1 cellular context compared by ENCODE assay signal in the genomic region with DNA sequence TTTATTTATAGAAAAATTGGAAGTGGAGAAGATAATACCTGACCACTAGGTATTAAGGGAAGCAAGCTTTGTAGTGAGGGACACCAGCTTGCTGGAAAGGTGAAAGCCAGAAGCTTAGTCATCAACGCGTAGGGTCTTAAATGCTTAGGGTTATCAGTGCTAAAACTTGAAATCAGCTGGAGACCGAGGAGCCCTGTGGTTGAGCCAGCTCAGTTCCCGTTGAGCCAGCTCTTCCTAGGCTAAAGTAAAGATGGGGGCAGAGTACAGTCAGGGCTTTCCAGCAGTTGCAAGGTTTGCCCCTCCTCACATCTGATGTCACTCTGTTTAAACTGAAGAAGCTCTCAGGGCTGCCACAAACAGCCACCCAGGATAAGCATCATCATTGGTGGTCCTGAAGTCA.
TF ChIP-seq lines count a peak whose summit lies in the region.

No MANE protein-coding gene starts in this region.

TF ChIP-seq in GM23338, 12 proteins besides CTCF, POLR2A, EP300 and RAD21 (continued from another document):
- TF ChIP-seq, protein P1, sequence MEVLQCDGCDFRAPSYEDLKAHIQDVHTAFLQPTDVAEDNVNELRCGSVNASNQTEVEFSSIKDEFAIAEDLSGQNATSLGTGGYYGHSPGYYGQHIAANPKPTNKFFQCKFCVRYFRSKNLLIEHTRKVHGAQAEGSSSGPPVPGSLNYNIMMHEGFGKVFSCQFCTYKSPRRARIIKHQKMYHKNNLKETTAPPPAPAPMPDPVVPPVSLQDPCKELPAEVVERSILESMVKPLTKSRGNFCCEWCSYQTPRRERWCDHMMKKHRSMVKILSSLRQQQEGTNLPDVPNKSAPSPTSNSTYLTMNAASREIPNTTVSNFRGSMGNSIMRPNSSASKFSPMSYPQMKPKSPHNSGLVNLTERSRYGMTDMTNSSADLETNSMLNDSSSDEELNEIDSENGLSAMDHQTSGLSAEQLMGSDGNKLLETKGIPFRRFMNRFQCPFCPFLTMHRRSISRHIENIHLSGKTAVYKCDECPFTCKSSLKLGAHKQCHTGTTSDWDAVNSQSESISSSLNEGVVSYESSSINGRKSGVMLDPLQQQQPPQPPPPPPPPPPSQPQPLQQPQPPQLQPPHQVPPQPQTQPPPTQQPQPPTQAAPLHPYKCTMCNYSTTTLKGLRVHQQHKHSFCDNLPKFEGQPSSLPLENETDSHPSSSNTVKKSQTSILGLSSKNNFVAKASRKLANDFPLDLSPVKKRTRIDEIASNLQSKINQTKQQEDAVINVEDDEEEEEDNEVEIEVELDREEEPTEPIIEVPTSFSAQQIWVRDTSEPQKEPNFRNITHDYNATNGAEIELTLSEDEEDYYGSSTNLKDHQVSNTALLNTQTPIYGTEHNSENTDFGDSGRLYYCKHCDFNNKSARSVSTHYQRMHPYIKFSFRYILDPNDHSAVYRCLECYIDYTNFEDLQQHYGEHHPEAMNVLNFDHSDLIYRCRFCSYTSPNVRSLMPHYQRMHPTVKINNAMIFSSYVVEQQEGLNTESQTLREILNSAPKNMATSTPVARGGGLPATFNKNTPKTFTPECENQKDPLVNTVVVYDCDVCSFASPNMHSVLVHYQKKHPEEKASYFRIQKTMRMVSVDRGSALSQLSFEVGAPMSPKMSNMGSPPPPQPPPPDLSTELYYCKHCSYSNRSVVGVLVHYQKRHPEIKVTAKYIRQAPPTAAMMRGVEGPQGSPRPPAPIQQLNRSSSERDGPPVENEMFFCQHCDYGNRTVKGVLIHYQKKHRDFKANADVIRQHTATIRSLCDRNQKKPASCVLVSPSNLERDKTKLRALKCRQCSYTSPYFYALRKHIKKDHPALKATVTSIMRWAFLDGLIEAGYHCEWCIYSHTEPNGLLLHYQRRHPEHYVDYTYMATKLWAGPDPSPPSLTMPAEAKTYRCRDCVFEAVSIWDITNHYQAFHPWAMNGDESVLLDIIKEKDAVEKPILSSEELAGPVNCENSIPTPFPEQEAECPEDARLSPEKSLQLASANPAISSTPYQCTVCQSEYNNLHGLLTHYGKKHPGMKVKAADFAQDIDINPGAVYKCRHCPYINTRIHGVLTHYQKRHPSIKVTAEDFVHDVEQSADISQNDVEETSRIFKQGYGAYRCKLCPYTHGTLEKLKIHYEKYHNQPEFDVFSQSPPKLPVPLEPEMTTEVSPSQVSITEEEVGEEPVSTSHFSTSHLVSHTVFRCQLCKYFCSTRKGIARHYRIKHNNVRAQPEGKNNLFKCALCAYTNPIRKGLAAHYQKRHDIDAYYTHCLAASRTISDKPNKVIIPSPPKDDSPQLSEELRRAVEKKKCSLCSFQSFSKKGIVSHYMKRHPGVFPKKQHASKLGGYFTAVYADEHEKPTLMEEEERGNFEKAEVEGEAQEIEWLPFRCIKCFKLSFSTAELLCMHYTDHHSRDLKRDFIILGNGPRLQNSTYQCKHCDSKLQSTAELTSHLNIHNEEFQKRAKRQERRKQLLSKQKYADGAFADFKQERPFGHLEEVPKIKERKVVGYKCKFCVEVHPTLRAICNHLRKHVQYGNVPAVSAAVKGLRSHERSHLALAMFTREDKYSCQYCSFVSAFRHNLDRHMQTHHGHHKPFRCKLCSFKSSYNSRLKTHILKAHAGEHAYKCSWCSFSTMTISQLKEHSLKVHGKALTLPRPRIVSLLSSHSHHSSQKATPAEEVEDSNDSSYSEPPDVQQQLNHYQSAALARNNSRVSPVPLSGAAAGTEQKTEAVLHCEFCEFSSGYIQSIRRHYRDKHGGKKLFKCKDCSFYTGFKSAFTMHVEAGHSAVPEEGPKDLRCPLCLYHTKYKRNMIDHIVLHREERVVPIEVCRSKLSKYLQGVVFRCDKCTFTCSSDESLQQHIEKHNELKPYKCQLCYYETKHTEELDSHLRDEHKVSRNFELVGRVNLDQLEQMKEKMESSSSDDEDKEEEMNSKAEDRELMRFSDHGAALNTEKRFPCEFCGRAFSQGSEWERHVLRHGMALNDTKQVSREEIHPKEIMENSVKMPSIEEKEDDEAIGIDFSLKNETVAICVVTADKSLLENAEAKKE (CRISPR knock-in tag; IDR thresholded peaks at IDR 0.05), result no peak
- TF ChIP-seq NANOG (IDR thresholded peaks at IDR 0.05; ENCODE audit: borderline replicate concordance), result no peak
- no peak for TF ChIP-seq ZNF331 (CRISPR knock-in tag; IDR thresholded peaks at IDR 0.05; ENCODE audit: low read depth)
